1 cellular context compared by ENCODE assay signal in the genomic region with DNA sequence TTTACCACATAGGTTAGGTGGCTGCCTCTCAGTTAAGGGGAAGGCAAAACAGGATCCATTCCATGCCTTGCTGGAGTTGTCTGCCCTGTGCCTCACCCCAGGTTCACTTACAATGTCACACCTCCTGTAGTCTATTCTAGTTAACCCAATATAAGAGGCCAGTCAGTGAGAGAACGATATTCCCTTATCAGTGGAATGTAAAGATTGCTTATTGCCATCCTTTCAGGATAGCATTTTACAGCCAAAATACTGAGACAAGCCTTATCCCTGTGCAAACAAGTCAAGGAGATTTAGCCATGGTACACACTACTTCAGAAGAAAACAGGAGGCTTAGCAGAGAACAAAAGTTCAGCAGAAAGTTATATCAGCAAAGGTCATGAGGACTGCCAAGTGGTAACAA.
TF ChIP-seq lines count a peak whose summit lies in the region.

No MANE protein-coding gene starts in this region.

TF ChIP-seq in HepG2, 621 proteins besides CTCF, POLR2A, EP300 and RAD21 (continued from another document and continues in another):
- TF ChIP-seq SP5 (CRISPR knock-in tag; IDR thresholded peaks at IDR 0.05; ENCODE audit: borderline replicate concordance, low read depth) (no peak), FOXJ3 (CRISPR knock-in tag; IDR thresholded peaks at IDR 0.05; ENCODE audit: borderline replicate concordance) (no peak), RNF219 (CRISPR knock-in tag; IDR thresholded peaks at IDR 0.05) (no peak), RXRB (CRISPR knock-in tag; IDR thresholded peaks at IDR 0.05; ENCODE audit: borderline replicate concordance) (no peak), ARHGAP35 (CRISPR knock-in tag; IDR thresholded peaks at IDR 0.05; ENCODE audit: borderline replicate concordance) (no peak), KDM2A (CRISPR knock-in tag; IDR thresholded peaks at IDR 0.05; ENCODE audit: borderline replicate concordance, low read depth) (no peak), NR2F2 (IDR thresholded peaks at IDR 0.05; ENCODE audit: borderline replicate concordance, low read depth) (0 out of 2 replicates have a peak, but pooled peaks have one; percentile 10), LRRFIP1 (CRISPR knock-in tag; conservative IDR thresholded peaks at IDR 0.05) (no peak), NFE2L2 (IDR thresholded peaks at IDR 0.05; ENCODE audit: low read length) (no peak), MLX (CRISPR knock-in tag; IDR thresholded peaks at IDR 0.05) (no peak), ZNF484 (CRISPR knock-in tag; IDR thresholded peaks at IDR 0.05; ENCODE audit: borderline replicate concordance, low read depth) (no peak), ZNF883 (CRISPR knock-in tag; IDR thresholded peaks at IDR 0.05; ENCODE audit: not compliant biosample characterization) (no peak), ZNF510 (CRISPR knock-in tag; IDR thresholded peaks at IDR 0.05; ENCODE audit: low read depth) (no peak), RORA (CRISPR knock-in tag; IDR thresholded peaks at IDR 0.05) (no peak), MTF1 (CRISPR knock-in tag; IDR thresholded peaks at IDR 0.05) (no peak), ZNF703 (CRISPR knock-in tag; IDR thresholded peaks at IDR 0.05; ENCODE audit: borderline replicate concordance) (no peak), ZNF446 (CRISPR knock-in tag; IDR thresholded peaks at IDR 0.05) (no peak), FOXA1 (IDR thresholded peaks at IDR 0.05) (no peak), FOXA1 (CRISPR knock-in tag; IDR thresholded peaks at IDR 0.05) (peak; percentile 71), MXD4 (CRISPR knock-in tag; IDR thresholded peaks at IDR 0.05) (no peak), CBX1 (IDR thresholded peaks at IDR 0.05; ENCODE audit: low read depth) (no peak), BRCA1 (CRISPR knock-in tag; IDR thresholded peaks at IDR 0.05) (no peak), CHCHD3 (CRISPR knock-in tag; IDR thresholded peaks at IDR 0.05) (no peak), REL (CRISPR knock-in tag; conservative IDR thresholded peaks at IDR 0.05) (no peak), ZNF672 (CRISPR knock-in tag; IDR thresholded peaks at IDR 0.05) (no peak), PITX1 (CRISPR knock-in tag; IDR thresholded peaks at IDR 0.05) (0 out of 2 replicates have a peak, but pooled peaks have one; percentile 67), ATF1 (CRISPR knock-in tag; IDR thresholded peaks at IDR 0.05) (no peak)
- TF ChIP-seq, protein P1, sequence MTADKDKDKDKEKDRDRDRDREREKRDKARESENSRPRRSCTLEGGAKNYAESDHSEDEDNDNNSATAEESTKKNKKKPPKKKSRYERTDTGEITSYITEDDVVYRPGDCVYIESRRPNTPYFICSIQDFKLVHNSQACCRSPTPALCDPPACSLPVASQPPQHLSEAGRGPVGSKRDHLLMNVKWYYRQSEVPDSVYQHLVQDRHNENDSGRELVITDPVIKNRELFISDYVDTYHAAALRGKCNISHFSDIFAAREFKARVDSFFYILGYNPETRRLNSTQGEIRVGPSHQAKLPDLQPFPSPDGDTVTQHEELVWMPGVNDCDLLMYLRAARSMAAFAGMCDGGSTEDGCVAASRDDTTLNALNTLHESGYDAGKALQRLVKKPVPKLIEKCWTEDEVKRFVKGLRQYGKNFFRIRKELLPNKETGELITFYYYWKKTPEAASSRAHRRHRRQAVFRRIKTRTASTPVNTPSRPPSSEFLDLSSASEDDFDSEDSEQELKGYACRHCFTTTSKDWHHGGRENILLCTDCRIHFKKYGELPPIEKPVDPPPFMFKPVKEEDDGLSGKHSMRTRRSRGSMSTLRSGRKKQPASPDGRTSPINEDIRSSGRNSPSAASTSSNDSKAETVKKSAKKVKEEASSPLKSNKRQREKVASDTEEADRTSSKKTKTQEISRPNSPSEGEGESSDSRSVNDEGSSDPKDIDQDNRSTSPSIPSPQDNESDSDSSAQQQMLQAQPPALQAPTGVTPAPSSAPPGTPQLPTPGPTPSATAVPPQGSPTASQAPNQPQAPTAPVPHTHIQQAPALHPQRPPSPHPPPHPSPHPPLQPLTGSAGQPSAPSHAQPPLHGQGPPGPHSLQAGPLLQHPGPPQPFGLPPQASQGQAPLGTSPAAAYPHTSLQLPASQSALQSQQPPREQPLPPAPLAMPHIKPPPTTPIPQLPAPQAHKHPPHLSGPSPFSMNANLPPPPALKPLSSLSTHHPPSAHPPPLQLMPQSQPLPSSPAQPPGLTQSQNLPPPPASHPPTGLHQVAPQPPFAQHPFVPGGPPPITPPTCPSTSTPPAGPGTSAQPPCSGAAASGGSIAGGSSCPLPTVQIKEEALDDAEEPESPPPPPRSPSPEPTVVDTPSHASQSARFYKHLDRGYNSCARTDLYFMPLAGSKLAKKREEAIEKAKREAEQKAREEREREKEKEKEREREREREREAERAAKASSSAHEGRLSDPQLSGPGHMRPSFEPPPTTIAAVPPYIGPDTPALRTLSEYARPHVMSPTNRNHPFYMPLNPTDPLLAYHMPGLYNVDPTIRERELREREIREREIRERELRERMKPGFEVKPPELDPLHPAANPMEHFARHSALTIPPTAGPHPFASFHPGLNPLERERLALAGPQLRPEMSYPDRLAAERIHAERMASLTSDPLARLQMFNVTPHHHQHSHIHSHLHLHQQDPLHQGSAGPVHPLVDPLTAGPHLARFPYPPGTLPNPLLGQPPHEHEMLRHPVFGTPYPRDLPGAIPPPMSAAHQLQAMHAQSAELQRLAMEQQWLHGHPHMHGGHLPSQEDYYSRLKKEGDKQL (CRISPR knock-in tag; IDR thresholded peaks at IDR 0.05; ENCODE audit: low read depth), result no peak
- TF ChIP-seq, protein P2, sequence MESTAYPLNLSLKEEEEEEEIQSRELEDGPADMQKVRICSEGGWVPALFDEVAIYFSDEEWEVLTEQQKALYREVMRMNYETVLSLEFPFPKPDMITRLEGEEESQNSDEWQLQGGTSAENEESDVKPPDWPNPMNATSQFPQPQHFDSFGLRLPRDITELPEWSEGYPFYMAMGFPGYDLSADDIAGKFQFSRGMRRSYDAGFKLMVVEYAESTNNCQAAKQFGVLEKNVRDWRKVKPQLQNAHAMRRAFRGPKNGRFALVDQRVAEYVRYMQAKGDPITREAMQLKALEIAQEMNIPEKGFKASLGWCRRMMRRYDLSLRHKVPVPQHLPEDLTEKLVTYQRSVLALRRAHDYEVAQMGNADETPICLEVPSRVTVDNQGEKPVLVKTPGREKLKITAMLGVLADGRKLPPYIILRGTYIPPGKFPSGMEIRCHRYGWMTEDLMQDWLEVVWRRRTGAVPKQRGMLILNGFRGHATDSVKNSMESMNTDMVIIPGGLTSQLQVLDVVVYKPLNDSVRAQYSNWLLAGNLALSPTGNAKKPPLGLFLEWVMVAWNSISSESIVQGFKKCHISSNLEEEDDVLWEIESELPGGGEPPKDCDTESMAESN (CRISPR knock-in tag; conservative IDR thresholded peaks at IDR 0.05), result no peak
- TF ChIP-seq, protein P3, sequence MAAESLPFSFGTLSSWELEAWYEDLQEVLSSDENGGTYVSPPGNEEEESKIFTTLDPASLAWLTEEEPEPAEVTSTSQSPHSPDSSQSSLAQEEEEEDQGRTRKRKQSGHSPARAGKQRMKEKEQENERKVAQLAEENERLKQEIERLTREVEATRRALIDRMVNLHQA (CRISPR knock-in tag; IDR thresholded peaks at IDR 0.05), result no peak
- TF ChIP-seq, protein P4, sequence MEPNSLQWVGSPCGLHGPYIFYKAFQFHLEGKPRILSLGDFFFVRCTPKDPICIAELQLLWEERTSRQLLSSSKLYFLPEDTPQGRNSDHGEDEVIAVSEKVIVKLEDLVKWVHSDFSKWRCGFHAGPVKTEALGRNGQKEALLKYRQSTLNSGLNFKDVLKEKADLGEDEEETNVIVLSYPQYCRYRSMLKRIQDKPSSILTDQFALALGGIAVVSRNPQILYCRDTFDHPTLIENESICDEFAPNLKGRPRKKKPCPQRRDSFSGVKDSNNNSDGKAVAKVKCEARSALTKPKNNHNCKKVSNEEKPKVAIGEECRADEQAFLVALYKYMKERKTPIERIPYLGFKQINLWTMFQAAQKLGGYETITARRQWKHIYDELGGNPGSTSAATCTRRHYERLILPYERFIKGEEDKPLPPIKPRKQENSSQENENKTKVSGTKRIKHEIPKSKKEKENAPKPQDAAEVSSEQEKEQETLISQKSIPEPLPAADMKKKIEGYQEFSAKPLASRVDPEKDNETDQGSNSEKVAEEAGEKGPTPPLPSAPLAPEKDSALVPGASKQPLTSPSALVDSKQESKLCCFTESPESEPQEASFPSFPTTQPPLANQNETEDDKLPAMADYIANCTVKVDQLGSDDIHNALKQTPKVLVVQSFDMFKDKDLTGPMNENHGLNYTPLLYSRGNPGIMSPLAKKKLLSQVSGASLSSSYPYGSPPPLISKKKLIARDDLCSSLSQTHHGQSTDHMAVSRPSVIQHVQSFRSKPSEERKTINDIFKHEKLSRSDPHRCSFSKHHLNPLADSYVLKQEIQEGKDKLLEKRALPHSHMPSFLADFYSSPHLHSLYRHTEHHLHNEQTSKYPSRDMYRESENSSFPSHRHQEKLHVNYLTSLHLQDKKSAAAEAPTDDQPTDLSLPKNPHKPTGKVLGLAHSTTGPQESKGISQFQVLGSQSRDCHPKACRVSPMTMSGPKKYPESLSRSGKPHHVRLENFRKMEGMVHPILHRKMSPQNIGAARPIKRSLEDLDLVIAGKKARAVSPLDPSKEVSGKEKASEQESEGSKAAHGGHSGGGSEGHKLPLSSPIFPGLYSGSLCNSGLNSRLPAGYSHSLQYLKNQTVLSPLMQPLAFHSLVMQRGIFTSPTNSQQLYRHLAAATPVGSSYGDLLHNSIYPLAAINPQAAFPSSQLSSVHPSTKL (CRISPR knock-in tag; IDR thresholded peaks at IDR 0.05), result peak; percentile 22; the same call in 1 of the 2 replicates
